In the genomic region with DNA sequence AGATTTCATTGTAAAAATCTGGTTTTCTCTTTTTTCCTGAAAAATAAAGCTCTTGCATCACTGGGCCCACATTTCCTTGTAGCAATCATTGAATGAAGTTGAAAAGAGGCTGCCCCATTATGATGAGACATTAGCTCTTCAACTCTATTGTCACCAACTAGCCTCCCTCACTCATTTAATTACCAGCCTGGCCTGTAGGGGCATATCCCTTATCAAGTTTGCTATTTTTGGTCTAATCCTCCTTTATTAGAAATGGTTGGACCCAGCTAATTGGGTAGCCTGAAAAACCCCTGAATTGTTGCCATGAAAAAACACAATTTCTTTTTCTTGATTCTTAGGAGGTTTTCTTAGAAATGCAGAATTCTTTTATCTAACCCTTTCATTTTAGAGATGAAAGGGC, we compare ENCODE assay signal across 19 cellular contexts.
"Had no signal": no experiment of that assay in that cellular context is flagged by ENCODE, and none has a peak within 500 bp of the region (broad histone marks: within the 10 kb centered on the region; RNA-seq: fewer than 3 reads in every experiment).

No MANE protein-coding gene starts in this region.

- H3K4me1 ChIP-seq: gastroesophageal sphincter, heart right ventricle, parathyroid adenoma, stomach, testis, upper lobe of right lung had no signal

- H3K9me3 ChIP-seq: gastroesophageal sphincter, heart right ventricle, stomach, testis, upper lobe of right lung had no signal

- H3K4me3 Mint-ChIP-seq: activated naive CD8-positive, alpha-beta T cell treated with anti-CD3 and anti-CD28 coated beads for 36 hours; activated T-helper 1 cell treated with anti-CD3 and anti-CD28 coated beads, Interleukin-12 subunit alpha, Interleukin-12 subunit beta, Interleukin-2, Interleukin-4 antibody, amounts not matched to agents 30 ng/mL and 10 ng/mL and 1 ng/mL, durations not matched to agents 14 hours and 24 hours and 36 hours; central memory CD8-positive, alpha-beta T cell; naive B cell had no signal

- H3K27me3 Mint-ChIP-seq: activated naive CD8-positive, alpha-beta T cell treated with anti-CD3 and anti-CD28 coated beads for 36 hours; central memory CD8-positive, alpha-beta T cell had no signal

- H3K27me3 ChIP-seq: brain microvascular endothelial cell, gastroesophageal sphincter, stomach, testis, upper lobe of right lung had no signal

- H3K9me3 Mint-ChIP-seq: activated naive CD8-positive, alpha-beta T cell treated with anti-CD3 and anti-CD28 coated beads for 36 hours; activated T-helper 1 cell treated with anti-CD3 and anti-CD28 coated beads, Interleukin-12 subunit alpha, Interleukin-12 subunit beta, Interleukin-2, Interleukin-4 antibody, amounts not matched to agents 30 ng/mL and 10 ng/mL and 1 ng/mL, durations not matched to agents 14 hours and 24 hours and 36 hours; central memory CD8-positive, alpha-beta T cell; naive B cell had no signal

- DNase-seq: activated CD4-positive, alpha-beta T cell treated with anti-CD3 and anti-CD28 coated beads, Interleukin-2, amount 50 U/mL, for 1 hour; activated naive CD8-positive, alpha-beta T cell treated with anti-CD3 and anti-CD28 coated beads for 36 hours; amygdala; brain microvascular endothelial cell; heart right ventricle; left colon; naive B cell; stimulated activated CD4-positive, alpha-beta T cell treated with anti-CD3 and anti-CD28 coated beads, Interleukin-12 subunit alpha, Interleukin-12 subunit beta, amount 100 ng/mL, for 4 hours; stimulated activated CD4-positive, alpha-beta T cell treated with anti-CD3 and anti-CD28 coated beads, Interleukin-2, amount 100 ng/mL, for 24 hours; stomach; T-helper 9 cell; testis; upper lobe of right lung had no signal

- H3K4me1 Mint-ChIP-seq: central memory CD8-positive, alpha-beta T cell; naive B cell had no signal

- ATAC-seq: activated CD4-positive, CD25-positive, alpha-beta regulatory T cell treated with anti-CD3 and anti-CD28 coated beads, Interleukin-2, amount 50 U/mL, for 24 hours; gastroesophageal sphincter; heart right ventricle; left colon; upper lobe of right lung had no signal

- H3K27ac Mint-ChIP-seq: activated naive CD8-positive, alpha-beta T cell treated with anti-CD3 and anti-CD28 coated beads for 36 hours; activated T-helper 1 cell treated with anti-CD3 and anti-CD28 coated beads, Interleukin-12 subunit alpha, Interleukin-12 subunit beta, Interleukin-2, Interleukin-4 antibody, amounts not matched to agents 30 ng/mL and 10 ng/mL and 1 ng/mL, durations not matched to agents 14 hours and 24 hours and 36 hours; naive B cell had no signal

- H3K36me3 ChIP-seq: brain microvascular endothelial cell, gastroesophageal sphincter, heart right ventricle, stomach, upper lobe of right lung had no signal

- H3K36me3 Mint-ChIP-seq: activated naive CD8-positive, alpha-beta T cell treated with anti-CD3 and anti-CD28 coated beads for 36 hours; naive B cell had no signal

- H3K4me3 ChIP-seq: coronary artery, gastroesophageal sphincter, heart right ventricle, stomach, testis, upper lobe of right lung had no signal

- H3K27ac ChIP-seq: brain microvascular endothelial cell, coronary artery, gastroesophageal sphincter, heart right ventricle, parathyroid adenoma, stomach, testis, upper lobe of right lung had no signal
